In genomic region chr11:120031612-120032600, GRCh38 we compare ENCODE assay signal across 21 cellular contexts.
DNase-seq lines count a peak whose midpoint lies in the region; ATAC-seq, FAIRE-seq and TF ChIP-seq lines count a peak whose summit lies in the region.
"Had no signal": no experiment of that assay in that cellular context is flagged by ENCODE, and none has a peak within 500 bp of the region (broad histone marks: within the 10 kb centered on the region; RNA-seq: fewer than 3 reads in every experiment).

No MANE protein-coding gene starts in this region.

- H3K27me3 Mint-ChIP-seq in neural progenitor cell (ENCODE audit: insufficient read depth, low read depth): peaks cover 6% of the 10 kb centered on the region
- H3K27me3 Mint-ChIP-seq: activated CD4-positive, alpha-beta T cell treated with anti-CD3 and anti-CD28 coated beads, Interleukin-2, amount 10 ng/mL, durations not matched to agents 7 days and 5 days; CD4-positive, CD25-positive, alpha-beta regulatory T cell had no signal

- no TSS peak for BruUV-seq in HepG2 (replicated peaks; lab: Mats Ljungman, UMichigan)

- H3K4me2 ChIP-seq in HepG2 (ENCODE audit: low read depth, low read length) (no peak overlapping the region), neural progenitor cell (peak overlapping the region; percentile 24)

- H3K9ac ChIP-seq in HepG2 (ENCODE audit: insufficient read depth, low read depth, low read length) (no peak overlapping the region), neural progenitor cell (no peak overlapping the region)

- H2AFZ ChIP-seq in HepG2 (ENCODE audit: low read length) (no peak overlapping the region), neural progenitor cell (replicated peaks) (peak overlapping the region; percentile 80)

- H3K36me3 ChIP-seq in HepG2 (replicated peaks in 1 of 2; ENCODE audit: control insufficient read depth in 1 of 2, insufficient read depth in 2 of 2, low read length in 2 of 2): no peaks in the 10 kb centered on the region
- H3K36me3 ChIP-seq in right lobe of liver: no peaks in the 10 kb centered on the region
- H3K36me3 ChIP-seq in neural progenitor cell: no peaks in the 10 kb centered on the region
- H3K36me3 ChIP-seq in vagina: no peaks in the 10 kb centered on the region
- no peaks in the 10 kb centered on the region for H3K36me3 ChIP-seq in effector memory CD4-positive, alpha-beta T cell (ENCODE audit: control insufficient read depth, insufficient read depth, low read length)

- no peak overlapping the region for H3K27ac ChIP-seq in HepG2 (ENCODE audit: extremely low read length, insufficient read depth, low read length)
- H3K27ac ChIP-seq in right lobe of liver: no peak overlapping the region
- H3K27ac ChIP-seq in dorsolateral prefrontal cortex: peak overlapping the region in 39 of 59 donors; percentile 0 to 85 (median 54)
- H3K27ac ChIP-seq in neural progenitor cell: no peak overlapping the region
- no peak overlapping the region for H3K27ac ChIP-seq in vagina
- no peak overlapping the region for H3K27ac ChIP-seq in effector memory CD4-positive, alpha-beta T cell (ENCODE audit: insufficient read depth, low read length, poor library complexity, severe bottlenecking)
- H3K27ac ChIP-seq: testis had no signal

- peaks cover 36% of the 10 kb centered on the region for H3K4me1 Mint-ChIP-seq in neural progenitor cell
- H3K4me1 Mint-ChIP-seq: activated CD4-positive, alpha-beta T cell treated with anti-CD3 and anti-CD28 coated beads, Interleukin-2, amount 10 ng/mL, durations not matched to agents 7 days and 5 days; CD4-positive, CD25-positive, alpha-beta regulatory T cell; memory B cell; naive thymus-derived CD8-positive, alpha-beta T cell; T-cell had no signal

- DNase-seq in HepG2 (ENCODE audit: low spot score) (no peak), right lobe of liver (no peak), dorsolateral prefrontal cortex (peak in 7 of 10 donors; percentile 39 to 65 (median 58)), neural progenitor cell (ENCODE audit: low spot score) (no peak), vagina (ENCODE audit: extremely low spot score in 2 of 2) (peak; percentile 83 to 91), A172 (ENCODE audit: low spot score) (no peak)
- DNase-seq in effector memory CD4-positive, alpha-beta T cell: no peak
- DNase-seq: activated CD4-positive, alpha-beta T cell treated with anti-CD3 and anti-CD28 coated beads, Interleukin-2, amount 10 ng/mL, durations not matched to agents 7 days and 5 days; activated naive CD4-positive, alpha-beta T cell treated with anti-CD3 and anti-CD28 coated beads, Interleukin-2, amount 50 U/mL, for 16 hours; CD4-positive, CD25-positive, alpha-beta regulatory T cell; GOT3; naive thymus-derived CD8-positive, alpha-beta T cell; NCI-H1417; NCI-H526; SHP77 treated with DMSO at 0.1 percent for 48 hours; stimulated activated CD4-positive, alpha-beta T cell treated with anti-CD3 and anti-CD28 coated beads, Interleukin-12 subunit alpha, Interleukin-12 subunit beta, amount 100 ng/mL, for 4 hours; T-cell; testis had no signal

- H3K27ac Mint-ChIP-seq in neural progenitor cell: peak overlapping the region; percentile 58
- H3K27ac Mint-ChIP-seq: activated CD4-positive, alpha-beta T cell treated with anti-CD3 and anti-CD28 coated beads, Interleukin-2, amount 10 ng/mL, durations not matched to agents 7 days and 5 days; CD4-positive, CD25-positive, alpha-beta regulatory T cell; memory B cell; naive thymus-derived CD8-positive, alpha-beta T cell; T-cell had no signal

- in situ Hi-C loops in HepG2 (cut with HindIII; ENCODE audit: extremely low pct_ligation_motif_present, low pct_unique_long_range_greater_than_20kb): no loop called here

- intact Hi-C loops in HepG2 (cut with micrococcal nuclease; ENCODE audit: unreplicated experiment): no loop called here
- intact Hi-C loops in right lobe of liver (cut with DNase I): no loop called here
- intact Hi-C loops in dorsolateral prefrontal cortex (cut with DNase I): no loop called here
- intact Hi-C loops in vagina (cut with DNase I): no loop called here

- H4K20me1 ChIP-seq in HepG2 (ENCODE audit: insufficient read depth, low read length) (no peaks in the 10 kb centered on the region), neural progenitor cell (ENCODE audit: low read depth) (no peaks in the 10 kb centered on the region)

- FAIRE-seq in HepG2 (lab: Jason Lieb, UNC): no peak
- FAIRE-seq: colon had no signal

- no peaks in the 10 kb centered on the region for H3K36me3 Mint-ChIP-seq in neural progenitor cell
- H3K36me3 Mint-ChIP-seq: CD4-positive, CD25-positive, alpha-beta regulatory T cell; memory B cell; naive thymus-derived CD8-positive, alpha-beta T cell; T-cell had no signal

- H3K4me1 ChIP-seq in HepG2 (ENCODE audit: insufficient read depth, low read length) (no peaks in the 10 kb centered on the region), right lobe of liver (no peaks in the 10 kb centered on the region), neural progenitor cell (peaks cover 33% of the 10 kb centered on the region), vagina (no peaks in the 10 kb centered on the region)
- no peaks in the 10 kb centered on the region for H3K4me1 ChIP-seq in effector memory CD4-positive, alpha-beta T cell (ENCODE audit: control insufficient read depth, insufficient read depth, low read length, poor library complexity, severe bottlenecking)
- H3K4me1 ChIP-seq: testis had no signal

- H3K4me3 Mint-ChIP-seq in neural progenitor cell: peak overlapping the region; percentile 22
- H3K4me3 Mint-ChIP-seq: activated CD4-positive, alpha-beta T cell treated with anti-CD3 and anti-CD28 coated beads, Interleukin-2, amount 10 ng/mL, durations not matched to agents 7 days and 5 days; CD4-positive, CD25-positive, alpha-beta regulatory T cell; memory B cell; naive thymus-derived CD8-positive, alpha-beta T cell; T-cell had no signal

- CTCF ChIA-PET in HepG2 (lab: Yijun Ruan, JAX; ENCODE audit: low intra/inter-chr PET ratio, low total read pairs): no interaction called here

- 8% methylated on average over 10 of the region's 11 CpGs for WGBS in HepG2 (ENCODE audit: low lambda C conversion rate)
- 66% methylated on average over 8 of the region's 11 CpGs for WGBS in right lobe of liver (ENCODE audit: insufficient coverage, low coverage, low lambda C conversion rate, missing lambda C conversion rate)

- H3K4me3 ChIP-seq in HepG2 (replicated peaks in 1 of 3; ENCODE audit: insufficient read depth in 1 of 3, low read depth in 2 of 3, low read length in 3 of 3): no peak overlapping the region
- H3K4me3 ChIP-seq in right lobe of liver: no peak overlapping the region
- no peak overlapping the region for H3K4me3 ChIP-seq in dorsolateral prefrontal cortex
- no peak overlapping the region for H3K4me3 ChIP-seq in neural progenitor cell
- no peak overlapping the region for H3K4me3 ChIP-seq in vagina
- H3K4me3 ChIP-seq in effector memory CD4-positive, alpha-beta T cell (ENCODE audit: insufficient read depth, low read depth, low read length, poor library complexity, severe bottlenecking): no peak overlapping the region
- H3K4me3 ChIP-seq: testis had no signal

- H3K79me2 ChIP-seq in HepG2 (ENCODE audit: insufficient read depth, low read length) (no peaks in the 10 kb centered on the region), neural progenitor cell (ENCODE audit: low read depth) (no peaks in the 10 kb centered on the region)

- no peaks in the 10 kb centered on the region for H3K9me3 ChIP-seq in HepG2 (ENCODE audit: low read length)
- H3K9me3 ChIP-seq in right lobe of liver: no peaks in the 10 kb centered on the region
- no peaks in the 10 kb centered on the region for H3K9me3 ChIP-seq in neural progenitor cell (ENCODE audit: low read depth)
- H3K9me3 ChIP-seq in vagina: no peaks in the 10 kb centered on the region
- H3K9me3 ChIP-seq in effector memory CD4-positive, alpha-beta T cell (ENCODE audit: control insufficient read depth, low read length): no peaks in the 10 kb centered on the region
- H3K9me3 ChIP-seq: testis had no signal

- no peak for ATAC-seq in HepG2
- no peak for ATAC-seq in right lobe of liver
- no peak for ATAC-seq in HG02588 (IDR thresholded peaks at IDR 0.05; ENCODE audit: unreplicated experiment)
- ATAC-seq: naive thymus-derived CD8-positive, alpha-beta T cell; T-cell had no signal

- peaks cover 19% of the 10 kb centered on the region for H3F3A ChIP-seq in neural progenitor cell (ENCODE audit: low read depth)

- TF ChIP-seq CTCF in HepG2 (CRISPR knock-in tag; IDR thresholded peaks at IDR 0.05) (no peak), right lobe of liver (IDR thresholded peaks at IDR 0.05) (no peak), dorsolateral prefrontal cortex (IDR thresholded peaks at IDR 0.05 in 54 of 56, conservative IDR thresholded peaks at IDR 0.05 in 2 of 56; ENCODE audit: low read depth in 1 of 56, partially characterized antibody in 56 of 56) (no peak), neural progenitor cell (IDR thresholded peaks at IDR 0.05) (no peak), vagina (IDR thresholded peaks at IDR 0.05) (no peak)

- TF ChIP-seq POLR2A in HepG2 (IDR thresholded peaks at IDR 0.05; ENCODE audit: insufficient read depth in 1 of 2, low read depth in 2 of 2, low read length in 2 of 2) (no peak), right lobe of liver (IDR thresholded peaks at IDR 0.05) (no peak), vagina (IDR thresholded peaks at IDR 0.05) (no peak)

- TF ChIP-seq RAD21 in HepG2 (CRISPR knock-in tag; IDR thresholded peaks at IDR 0.05): no peak

- POLR2A ChIA-PET in HepG2 (lab: Yijun Ruan, JAX): no interaction called here

- TF ChIP-seq EP300 in HepG2 (IDR thresholded peaks at IDR 0.05; ENCODE audit: low read depth in 2 of 2, low read length in 2 of 2) (no peak), HepG2 (CRISPR knock-in tag; IDR thresholded peaks at IDR 0.05; ENCODE audit: borderline replicate concordance) (no peak)

- peaks cover 4% of the 10 kb centered on the region for H3K9me3 Mint-ChIP-seq in neural progenitor cell
- H3K9me3 Mint-ChIP-seq: activated CD4-positive, alpha-beta T cell treated with anti-CD3 and anti-CD28 coated beads, Interleukin-2, amount 10 ng/mL, durations not matched to agents 7 days and 5 days; memory B cell; T-cell had no signal

- H3K27me3 ChIP-seq in HepG2 (ENCODE audit: control insufficient read depth in 1 of 2, insufficient read depth in 2 of 2, low read length in 2 of 2) (peaks cover 4 to 55% of the 10 kb centered on the region in 2 experiments; a peak in 4 of 5 replicates), right lobe of liver (no peaks in the 10 kb centered on the region), dorsolateral prefrontal cortex (no peaks in the 10 kb centered on the region), neural progenitor cell (no peaks in the 10 kb centered on the region), vagina (no peaks in the 10 kb centered on the region)
- no peaks in the 10 kb centered on the region for H3K27me3 ChIP-seq in effector memory CD4-positive, alpha-beta T cell (replicated peaks; ENCODE audit: control insufficient read depth, insufficient read depth, low read length, poor library complexity, severe bottlenecking)
- H3K27me3 ChIP-seq: testis had no signal

TF ChIP-seq in HepG2, 621 proteins besides CTCF, POLR2A, EP300 and RAD21:
- no peak for TF ChIP-seq ELF3 (CRISPR knock-in tag; IDR thresholded peaks at IDR 0.05)
- no peak for TF ChIP-seq ZNF75D (CRISPR knock-in tag; IDR thresholded peaks at IDR 0.05; ENCODE audit: borderline replicate concordance)
- no peak for TF ChIP-seq ZNF629 (CRISPR knock-in tag; conservative IDR thresholded peaks at IDR 0.05)
- no peak for TF ChIP-seq ETV6 (CRISPR knock-in tag; conservative IDR thresholded peaks at IDR 0.05)
- peak; percentile 71; the same call in 1 of the 2 replicates for TF ChIP-seq RAD51 (IDR thresholded peaks at IDR 0.05; ENCODE audit: borderline replicate concordance)

Comparison
In these comparisons a context has a peak if more than half of its experiments do, and no peak if none do; other contexts are left out.
1. DNase-seq: peak in dorsolateral prefrontal cortex (7 of 10) and vagina (2 of 2); none in HepG2 (single experiment), right lobe of liver (0 of 3), neural progenitor cell (single experiment), A172 (single experiment) and effector memory CD4-positive, alpha-beta T cell (0 of 3).
2. H3K27ac ChIP-seq: peak in dorsolateral prefrontal cortex (39 of 59); none in HepG2 (single experiment), right lobe of liver (0 of 3), neural progenitor cell (single experiment), vagina (single experiment) and effector memory CD4-positive, alpha-beta T cell (single experiment).